Comparison of ENCODE assay signal across 8 cellular contexts in genomic region chr16:29626778-29627331, GRCh38. TPM values are rescaled to one million over a fixed set of nuclear protein-coding genes. Genes with fewer than 3 reads are reported as not detected.
DNase-seq lines count a peak whose midpoint lies in the region; ATAC-seq and TF ChIP-seq lines count a peak whose summit lies in the region.
"Not testable (repeated sequence)": the region's sequence is repeated elsewhere in the genome, so short reads cannot be mapped to it uniquely, and the experiment has no call there.

No MANE protein-coding gene starts in this region.

- ATAC-seq in GM18858 (IDR thresholded peaks at IDR 0.05; ENCODE audit: unreplicated experiment) = peak; percentile 50
- ATAC-seq in HG02623 (IDR thresholded peaks at IDR 0.05; ENCODE audit: unreplicated experiment) = peak; percentile 56
- peak; percentile 47 for ATAC-seq in left colon
- ATAC-seq in upper lobe of right lung = peak; percentile 91

- not testable (repeated sequence) for H3K4me3 ChIP-seq in upper lobe of right lung

- not testable (repeated sequence) for H3K9me3 ChIP-seq in upper lobe of right lung

- not testable (repeated sequence) for H3K27ac ChIP-seq in upper lobe of right lung

- H3K4me1 ChIP-seq in upper lobe of right lung = not testable (repeated sequence)

- in situ Hi-C loops in KBM-7 (cut with MboI; ENCODE audit: low pct_unique_long_range_greater_than_20kb, low sequenced_read_pairs) = not testable (repeated sequence)

- H3K36me3 ChIP-seq in upper lobe of right lung = not testable (repeated sequence)

- not testable (repeated sequence) for TF ChIP-seq CTCF in upper lobe of right lung (IDR thresholded peaks at IDR 0.05)

- intact Hi-C loops in left colon (cut with DNase I, micrococcal nuclease); upper lobe of right lung (cut with DNase I): not testable (repeated sequence)

- DNase-seq in KBM-7 = peak; percentile 57
- DNase-seq in activated CD4-positive, alpha-beta T cell treated with anti-CD3 and anti-CD28 coated beads, Interleukin-2, amount 50 U/mL, for 24 hours (ENCODE audit: low read depth in 1 of 2, low spot score in 1 of 2) = peak; percentile 43 to 57
- peak; percentile 58 for DNase-seq in activated gamma-delta T cell treated with Interleukin-2 at 50 U/mL for 16 hours
- DNase-seq in left colon, upper lobe of right lung: not testable (repeated sequence)
- peak; percentile 55 for DNase-seq in stimulated activated CD4-positive, alpha-beta T cell treated with anti-CD3 and anti-CD28 coated beads, Interleukin-2, amount 100 ng/mL, for 4 hours (ENCODE audit: low read depth)

- not testable (repeated sequence) for H3K27me3 ChIP-seq in upper lobe of right lung

RNA-seq across cellular contexts. Expression of gene SPN, which starts 36.2 kb away (rescaled TPM):
- total RNA-seq in left colon (1 to 10 TPM; 1.8 to 3.5 TPM), upper lobe of right lung (70.7 TPM)

RNA-seq across cellular contexts. Expression of gene QPRT, which starts 52.1 kb away (rescaled TPM):
- total RNA-seq in left colon = 10 to 100 TPM; 44.9 to 47.4 TPM
- 15.0 TPM for total RNA-seq in upper lobe of right lung

Comparison
In these comparisons a context has a peak if more than half of its experiments do, and no peak if none do; other contexts are left out.
1. RNA of gene SPN, which starts 36.2 kb away (total RNA-seq): 70.7 TPM in upper lobe of right lung (single experiment); 1.8 to 3.5 TPM in left colon; every median in the first group is over 10 times any median in the second.
2. Peak in every context shown above with its lines, with median percentiles within 50 percentile points of each other: ATAC-seq.